8 cellular contexts compared by ENCODE assay signal in genomic region chr3:15859507-15860013, GRCh38.
DNase-seq lines count a peak whose midpoint lies in the region; ATAC-seq and TF ChIP-seq lines count a peak whose summit lies in the region.

No MANE protein-coding gene starts in this region.

- intact Hi-C loops in activated CD8-positive, alpha-beta T cell treated with anti-CD3 and anti-CD28 coated beads for 36 hours (cut with micrococcal nuclease): no loop called here

- H3K4me3 Mint-ChIP-seq in activated CD8-positive, alpha-beta T cell treated with anti-CD3 and anti-CD28 coated beads for 36 hours: peak overlapping the region; percentile 94

- CTCF ChIA-PET in activated CD8-positive, alpha-beta T cell treated with anti-CD3 and anti-CD28 coated beads for 36 hours (lab: Charles Lee): no interaction called here

- no peaks in the 10 kb centered on the region for H3K9me3 Mint-ChIP-seq in activated CD8-positive, alpha-beta T cell treated with anti-CD3 and anti-CD28 coated beads for 36 hours

- 0% methylated on average over 73 of the region's 73 CpGs for WGBS in ectodermal cell, 2 experiments

- H3K36me3 Mint-ChIP-seq in activated CD8-positive, alpha-beta T cell treated with anti-CD3 and anti-CD28 coated beads for 36 hours (ENCODE audit: low read depth): peaks cover 19% of the 10 kb centered on the region

- no peaks in the 10 kb centered on the region for H3K9me3 ChIP-seq in ectodermal cell (ENCODE audit: control insufficient read depth, low read length)

- H3K27ac ChIP-seq in ectodermal cell (ENCODE audit: insufficient read depth, low read depth, low read length, poor library complexity, severe bottlenecking): peak overlapping the region; percentile 69

- H3K4me3 ChIP-seq in ectodermal cell (ENCODE audit: insufficient read depth, low read depth, low read length): peak overlapping the region; percentile 53

- no peaks in the 10 kb centered on the region for H3K36me3 ChIP-seq in ectodermal cell (ENCODE audit: control insufficient read depth, insufficient read depth, low read length)

- no peaks in the 10 kb centered on the region for H3K27me3 Mint-ChIP-seq in activated CD8-positive, alpha-beta T cell treated with anti-CD3 and anti-CD28 coated beads for 36 hours

- no peak for TF ChIP-seq CTCF in activated CD8-positive, alpha-beta T cell treated with anti-CD3 and anti-CD28 coated beads for 36 hours (IDR thresholded peaks at IDR 0.05)

- peaks cover 6% of the 10 kb centered on the region for H3K4me1 ChIP-seq in ectodermal cell (ENCODE audit: control insufficient read depth, insufficient read depth, low read length)

- POLR2A ChIA-PET in activated CD8-positive, alpha-beta T cell treated with anti-CD3 and anti-CD28 coated beads for 36 hours (lab: Charles Lee): interaction anchor here (1.3 kb wide), 1 partner anchor 13 kb away, joined by 5 read pairs; no protein-coding TSS in a partner anchor

- H3K27ac Mint-ChIP-seq in activated CD8-positive, alpha-beta T cell treated with anti-CD3 and anti-CD28 coated beads for 36 hours: peak overlapping the region; percentile 96

- H3K4me1 Mint-ChIP-seq in activated CD8-positive, alpha-beta T cell treated with anti-CD3 and anti-CD28 coated beads for 36 hours (ENCODE audit: low read depth): peaks cover 33% of the 10 kb centered on the region

- H3K27me3 ChIP-seq in ectodermal cell (ENCODE audit: control insufficient read depth, insufficient read depth, low read length, poor library complexity, severe bottlenecking): peaks cover 8% of the 10 kb centered on the region

- ATAC-seq in GM19395 (IDR thresholded peaks at IDR 0.05; ENCODE audit: unreplicated experiment): peak; percentile 75
- ATAC-seq in HG03521 (IDR thresholded peaks at IDR 0.05; ENCODE audit: unreplicated experiment): peak; percentile 75
- ATAC-seq in activated CD8-positive, alpha-beta T cell treated with anti-CD3 and anti-CD28 coated beads for 36 hours: peak; percentile 85

- DNase-seq in CD1c-positive myeloid dendritic cell (ENCODE audit: extremely low spot score) (peak; percentile 87), NCI-H774 (lab: John Stamatoyannopoulos, UW) (peak; percentile 78), medulla oblongata (ENCODE audit: extremely low spot score) (peak; percentile 92)
- DNase-seq in activated CD8-positive, alpha-beta T cell treated with anti-CD3 and anti-CD28 coated beads for 36 hours: peak; percentile 82
- peak; percentile 51 to 68 (median 63) for DNase-seq in stimulated activated CD4-positive, alpha-beta T cell treated with anti-CD3 and anti-CD28 coated beads, TNF-alpha, amount 100 ng/mL, for 4 hours (ENCODE audit: low read depth in 3 of 3)

Comparison
In these comparisons a context has a peak if more than half of its experiments do, and no peak if none do; other contexts are left out.
1. Peak in every context shown above with its lines: DNase-seq, ATAC-seq, H3K4me3 ChIP-seq and H3K27ac ChIP-seq.